Comparison of ENCODE assay signal across 9 cellular contexts in the genomic region with DNA sequence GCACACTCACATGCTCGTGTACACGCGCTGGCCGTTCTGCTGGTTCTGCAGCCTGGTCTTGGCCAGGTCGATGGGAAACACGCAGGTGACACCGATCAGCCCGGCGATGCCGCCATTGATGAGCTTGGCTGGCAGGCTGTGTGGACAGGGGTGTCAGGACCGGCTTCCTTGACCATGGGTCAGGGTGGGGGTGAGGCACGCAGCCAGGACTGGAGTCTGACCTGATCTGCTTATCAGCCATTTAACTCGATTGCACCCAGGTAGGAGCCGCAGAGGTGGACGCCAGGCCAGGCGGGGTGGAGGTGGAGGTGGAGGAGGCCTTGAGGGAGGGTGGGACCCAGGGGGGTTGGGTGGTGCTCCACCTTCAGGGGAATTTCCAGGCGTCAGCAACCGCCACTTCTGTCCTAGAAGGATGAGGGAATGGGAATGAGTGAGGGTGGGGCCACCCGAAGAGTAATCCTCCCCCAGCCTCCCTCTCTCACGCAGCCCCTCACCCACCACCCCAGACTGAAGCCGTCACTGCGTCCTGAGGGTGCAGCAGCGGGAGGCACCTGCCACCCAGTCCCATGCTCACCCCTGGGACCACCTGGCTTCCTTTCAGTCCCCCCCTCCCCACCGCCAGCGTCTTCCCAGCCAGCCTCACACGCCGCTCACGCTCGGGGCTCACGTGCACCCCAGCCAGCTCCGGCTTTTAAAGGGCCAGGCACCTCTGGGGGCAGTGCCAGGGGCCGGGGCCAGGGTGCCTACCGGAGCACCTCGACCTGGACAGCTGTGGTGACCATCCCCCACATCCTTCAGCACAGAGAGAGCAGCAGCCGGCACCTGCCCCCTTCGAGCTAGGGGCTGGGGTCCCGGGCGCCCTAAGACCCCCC. TPM values are rescaled to one million over a fixed set of nuclear protein-coding genes. Genes with fewer than 3 reads are reported as not detected.
DNase-seq lines count a peak whose midpoint lies in the region; ATAC-seq, FAIRE-seq and TF ChIP-seq lines count a peak whose summit lies in the region.
"Had no signal": no experiment of that assay in that cellular context is flagged by ENCODE, and none has a peak within 500 bp of the region (broad histone marks: within the 10 kb centered on the region; RNA-seq: fewer than 3 reads in every experiment).

No MANE protein-coding gene starts in this region.

- FAIRE-seq in keratinocyte (lab: Jason Lieb, UNC) = no peak

- intact Hi-C loops in activated CD4-positive, alpha-beta memory T cell treated with anti-CD3 and anti-CD28 coated beads for 36 hours (cut with micrococcal nuclease) = loop anchor here (5.0 to 10.0 kb wide), 3 partner anchors 178 to 380 kb away; a partner anchor contains a TSS

- 55% methylated on average over 38 of the region's 38 CpGs for WGBS in urinary bladder

- peaks cover 7% of the 10 kb centered on the region for H3K4me1 Mint-ChIP-seq in activated naive CD4-positive, alpha-beta T cell treated with anti-CD3 and anti-CD28 coated beads, Interleukin-2, amount 50 U/mL, for 24 hours
- H3K4me1 Mint-ChIP-seq in activated CD4-positive, alpha-beta memory T cell treated with anti-CD3 and anti-CD28 coated beads for 36 hours (ENCODE audit: low read depth) = peaks cover 15% of the 10 kb centered on the region

- H3K9me3 Mint-ChIP-seq in activated naive CD4-positive, alpha-beta T cell treated with anti-CD3 and anti-CD28 coated beads, Interleukin-2, amount 50 U/mL, for 24 hours = no peaks in the 10 kb centered on the region
- no peaks in the 10 kb centered on the region for H3K9me3 Mint-ChIP-seq in activated CD4-positive, alpha-beta memory T cell treated with anti-CD3 and anti-CD28 coated beads for 36 hours

- no peaks in the 10 kb centered on the region for H3K27me3 ChIP-seq in keratinocyte (ENCODE audit: control insufficient read depth, extremely low read depth, insufficient read depth, low read length)

- H3K4me3 ChIP-seq in keratinocyte (ENCODE audit: control insufficient read depth in 2 of 3, extremely low read depth in 1 of 3, insufficient read depth in 2 of 3, low read depth in 1 of 3, low read length in 3 of 3) (peak overlapping the region; percentile 76 to 89 (median 84)), urinary bladder (ENCODE audit: low read depth, low read length) (peak overlapping the region; percentile 59)

- H2AFZ ChIP-seq in keratinocyte (ENCODE audit: control insufficient read depth, low read length) = no peak overlapping the region

- H3K4me2 ChIP-seq in keratinocyte (ENCODE audit: control insufficient read depth, extremely low read depth, insufficient read depth, low read depth, low read length) = peak overlapping the region; percentile 96

- TF ChIP-seq CTCF in keratinocyte (optimal IDR thresholded peaks at IDR 0.05 in 1 of 3, IDR thresholded peaks at IDR 0.05 in 1 of 3, conservative IDR thresholded peaks at IDR 0.05 in 1 of 3; ENCODE audit: extremely low read depth in 1 of 3, insufficient read depth in 2 of 3, low read length in 3 of 3) = no peak

- H3K27ac Mint-ChIP-seq in activated naive CD4-positive, alpha-beta T cell treated with anti-CD3 and anti-CD28 coated beads, Interleukin-2, amount 50 U/mL, for 24 hours = no peak overlapping the region
- no peak overlapping the region for H3K27ac Mint-ChIP-seq in activated CD4-positive, alpha-beta memory T cell treated with anti-CD3 and anti-CD28 coated beads for 36 hours

- H3K79me2 ChIP-seq in keratinocyte (ENCODE audit: control insufficient read depth, insufficient read depth, low read length) = no peaks in the 10 kb centered on the region

- no peaks in the 10 kb centered on the region for H3K9me3 ChIP-seq in keratinocyte (ENCODE audit: control insufficient read depth, low read depth, low read length)
- H3K9me3 ChIP-seq: adrenal gland had no signal

- no peak for DNase-seq in activated naive CD4-positive, alpha-beta T cell (lab: John Stamatoyannopoulos, UW)
- no peak for DNase-seq in activated CD4-positive, alpha-beta memory T cell treated with anti-CD3 and anti-CD28 coated beads for 36 hours
- DNase-seq in keratinocyte (ENCODE audit: low read depth, low spot score) (no peak), medulla oblongata (ENCODE audit: extremely low spot score) (no peak), NOMO-1 treated with dmso at 0.1 percent for 144 hours (lab: John Stamatoyannopoulos, UW; ENCODE audit: unreplicated experiment) (no peak)

- dilution Hi-C loops in keratinocyte (cut with MboI; ENCODE audit: extremely low pct_ligation_motif_present, low sequenced_read_pairs) = no loop called here

- no peak for ATAC-seq in HG03342 (IDR thresholded peaks at IDR 0.05; ENCODE audit: unreplicated experiment)

- H3K27me3 Mint-ChIP-seq in activated naive CD4-positive, alpha-beta T cell treated with anti-CD3 and anti-CD28 coated beads, Interleukin-2, amount 50 U/mL, for 24 hours = no peaks in the 10 kb centered on the region
- no peaks in the 10 kb centered on the region for H3K27me3 Mint-ChIP-seq in activated CD4-positive, alpha-beta memory T cell treated with anti-CD3 and anti-CD28 coated beads for 36 hours

- H3K36me3 ChIP-seq in keratinocyte (ENCODE audit: control insufficient read depth in 2 of 2, extremely low read depth in 1 of 2, insufficient read depth in 2 of 2, low read length in 2 of 2) (peaks cover 11 to 13% of the 10 kb centered on the region in 2 experiments), urinary bladder (ENCODE audit: insufficient read depth) (no peaks in the 10 kb centered on the region)

- H3K4me1 ChIP-seq in keratinocyte (ENCODE audit: control insufficient read depth, extremely low read depth, insufficient read depth, low read length) (peaks cover 17% of the 10 kb centered on the region), urinary bladder (ENCODE audit: insufficient read depth) (no peaks in the 10 kb centered on the region)

- no peaks in the 10 kb centered on the region for H3K9me1 ChIP-seq in keratinocyte (ENCODE audit: control insufficient read depth, extremely low read depth, insufficient read depth, low read length)

- POLR2A ChIA-PET in activated CD4-positive, alpha-beta memory T cell treated with anti-CD3 and anti-CD28 coated beads for 36 hours (lab: Charles Lee) = interaction anchor here (1.1 to 2.5 kb wide), 5 partner anchors 11 to 179 kb away, joined by 4 to 14 read pairs (median 6); a partner anchor contains a TSS

- H3K27ac ChIP-seq in keratinocyte (ENCODE audit: control insufficient read depth, insufficient read depth, low read length) (peak overlapping the region; percentile 31), urinary bladder (ENCODE audit: low read depth) (no peak overlapping the region)

- H3K36me3 Mint-ChIP-seq in activated naive CD4-positive, alpha-beta T cell treated with anti-CD3 and anti-CD28 coated beads, Interleukin-2, amount 50 U/mL, for 24 hours = no peaks in the 10 kb centered on the region
- H3K36me3 Mint-ChIP-seq in activated CD4-positive, alpha-beta memory T cell treated with anti-CD3 and anti-CD28 coated beads for 36 hours = peaks cover 15% of the 10 kb centered on the region

- peak overlapping the region; percentile 80 for H3K9ac ChIP-seq in keratinocyte (ENCODE audit: control insufficient read depth, extremely low read depth, insufficient read depth, low read length)

- peak overlapping the region; percentile 90 for H3K4me3 Mint-ChIP-seq in activated naive CD4-positive, alpha-beta T cell treated with anti-CD3 and anti-CD28 coated beads, Interleukin-2, amount 50 U/mL, for 24 hours
- H3K4me3 Mint-ChIP-seq in activated CD4-positive, alpha-beta memory T cell treated with anti-CD3 and anti-CD28 coated beads for 36 hours = peak overlapping the region; percentile 81

- no peaks in the 10 kb centered on the region for H4K20me1 ChIP-seq in keratinocyte (ENCODE audit: control insufficient read depth, extremely low read depth, insufficient read depth, low read length)

- CTCF ChIA-PET in activated CD4-positive, alpha-beta memory T cell treated with anti-CD3 and anti-CD28 coated beads for 36 hours (lab: Charles Lee) = interaction anchor here (1.2 kb wide), 1 partner anchor 10 kb away, joined by 6 read pairs; a partner anchor contains a TSS

RNA-seq across cellular contexts. Expression of a gene that starts 3.1 kb away (rescaled TPM):
- total RNA-seq in activated CD4-positive, alpha-beta memory T cell treated with anti-CD3 and anti-CD28 coated beads for 36 hours = 10 to 100 TPM; 28.4 to 32.2 TPM
- polyA plus RNA-seq in keratinocyte (8.4 to 21.2 TPM (median 13.5 TPM) in 3 replicates), urinary bladder (17.1 TPM)
- 4.1 TPM for polyA plus RNA-seq in keratinocyte (2011; ENCODE audit: low read depth)
- 12.1 and 24.3 TPM in 2 replicates for polyA plus RNA-seq in keratinocyte (2011; cell fraction: cytosol; rRNA removed)
- polyA plus RNA-seq in keratinocyte (2011; cell fraction: nucleus; rRNA removed) = 27.1 and 28.4 TPM in 2 replicates
- 9.7 and 19.7 TPM in 2 replicates for polyA plus RNA-seq in keratinocyte (2012; ENCODE audit: low replicate concordance)
- polyA minus RNA-seq in keratinocyte = 9.0 to 51.7 TPM (median 10.8 TPM) in 3 replicates
- polyA minus RNA-seq in keratinocyte (2011; cell fraction: cytosol; rRNA and poly(A)+ RNA removed) = 24.4 TPM
- polyA minus RNA-seq in keratinocyte (2011; cell fraction: nucleus; rRNA and poly(A)+ RNA removed) = 14.7 and 24.3 TPM in 2 replicates
- total RNA-seq in urinary bladder = 7.5 TPM

RNA-seq across cellular contexts. Expression of a gene that starts 5.1 kb away (rescaled TPM):
- 1 to 10 TPM in 1 of 2 experiments, under 1 TPM in 1; 0.68 to 1.1 TPM for total RNA-seq in activated CD4-positive, alpha-beta memory T cell treated with anti-CD3 and anti-CD28 coated beads for 36 hours
- polyA plus RNA-seq in keratinocyte (not detected in 3 replicates), urinary bladder (1.4 TPM)
- polyA plus RNA-seq in keratinocyte (2011; ENCODE audit: low read depth) = not detected
- not detected in 2 replicates for polyA plus RNA-seq in keratinocyte (2011; cell fraction: cytosol; rRNA removed)
- polyA plus RNA-seq in keratinocyte (2011; cell fraction: nucleus; rRNA removed) = not detected in 2 replicates
- 0.10 TPM in 1 of 2 replicates, not detected in the other for polyA plus RNA-seq in keratinocyte (2012; ENCODE audit: low replicate concordance)
- not detected in 3 replicates for polyA minus RNA-seq in keratinocyte
- polyA minus RNA-seq in keratinocyte (2011; cell fraction: cytosol; rRNA and poly(A)+ RNA removed) = not detected
- polyA minus RNA-seq in keratinocyte (2011; cell fraction: nucleus; rRNA and poly(A)+ RNA removed) = not detected in 2 replicates
- total RNA-seq in urinary bladder = not detected

RNA-seq across cellular contexts. Expression of a gene that starts 10.0 kb away (rescaled TPM):
- 10 to 100 TPM; 28.3 to 32.1 TPM for total RNA-seq in activated CD4-positive, alpha-beta memory T cell treated with anti-CD3 and anti-CD28 coated beads for 36 hours
- polyA plus RNA-seq in keratinocyte (2.5 to 6.4 TPM (median 2.9 TPM) in 3 replicates), urinary bladder (12.4 TPM)
- polyA plus RNA-seq in keratinocyte (2011; ENCODE audit: low read depth) = 2.8 TPM
- 1.0 and 2.2 TPM in 2 replicates for polyA plus RNA-seq in keratinocyte (2011; cell fraction: cytosol; rRNA removed)
- polyA plus RNA-seq in keratinocyte (2011; cell fraction: nucleus; rRNA removed) = 13.3 and 21.1 TPM in 2 replicates
- polyA plus RNA-seq in keratinocyte (2012; ENCODE audit: low replicate concordance) = 4.7 and 6.5 TPM in 2 replicates
- 2.0 to 6.9 TPM (median 2.5 TPM) in 3 replicates for polyA minus RNA-seq in keratinocyte
- 5.9 TPM for polyA minus RNA-seq in keratinocyte (2011; cell fraction: cytosol; rRNA and poly(A)+ RNA removed)
- polyA minus RNA-seq in keratinocyte (2011; cell fraction: nucleus; rRNA and poly(A)+ RNA removed) = 7.3 and 11.3 TPM in 2 replicates
- 7.2 TPM for total RNA-seq in urinary bladder

RNA-seq across cellular contexts. Expression of a gene that starts 14.8 kb away (rescaled TPM):
- total RNA-seq in activated CD4-positive, alpha-beta memory T cell treated with anti-CD3 and anti-CD28 coated beads for 36 hours = 1,000 to 10,000 TPM; 2,941 to 2,963 TPM
- polyA plus RNA-seq in keratinocyte (632 to 1,901 TPM (median 797 TPM) in 3 replicates), urinary bladder (1,859 TPM)
- 1,669 TPM for polyA plus RNA-seq in keratinocyte (2011; ENCODE audit: low read depth)
- 900 and 1,809 TPM in 2 replicates for polyA plus RNA-seq in keratinocyte (2011; cell fraction: cytosol; rRNA removed)
- polyA plus RNA-seq in keratinocyte (2011; cell fraction: nucleus; rRNA removed) = 325 and 365 TPM in 2 replicates
- polyA plus RNA-seq in keratinocyte (2012; ENCODE audit: low replicate concordance) = 1,716 and 2,327 TPM in 2 replicates
- 250 to 697 TPM (median 466 TPM) in 3 replicates for polyA minus RNA-seq in keratinocyte
- polyA minus RNA-seq in keratinocyte (2011; cell fraction: cytosol; rRNA and poly(A)+ RNA removed) = 1,353 TPM
- 148 and 153 TPM in 2 replicates for polyA minus RNA-seq in keratinocyte (2011; cell fraction: nucleus; rRNA and poly(A)+ RNA removed)
- 189 TPM for total RNA-seq in urinary bladder

RNA-seq across cellular contexts. Expression of a gene that starts 17.7 kb away (rescaled TPM):
- 10 to 100 TPM; 36.6 to 39.1 TPM for total RNA-seq in activated CD4-positive, alpha-beta memory T cell treated with anti-CD3 and anti-CD28 coated beads for 36 hours
- 24.4 to 48.0 TPM (median 24.6 TPM) in 3 replicates for polyA plus RNA-seq in keratinocyte
- 8.2 TPM for polyA plus RNA-seq in keratinocyte (2011; ENCODE audit: low read depth)
- polyA plus RNA-seq in keratinocyte (2011; cell fraction: cytosol; rRNA removed) = 18.2 and 41.8 TPM in 2 replicates
- 116 and 155 TPM in 2 replicates for polyA plus RNA-seq in keratinocyte (2011; cell fraction: nucleus; rRNA removed)
- polyA plus RNA-seq in keratinocyte (2012; ENCODE audit: low replicate concordance) = 27.6 and 43.5 TPM in 2 replicates
- 21.9 to 31.3 TPM (median 24.9 TPM) in 3 replicates for polyA minus RNA-seq in keratinocyte
- polyA minus RNA-seq in keratinocyte (2011; cell fraction: cytosol; rRNA and poly(A)+ RNA removed) = 37.8 TPM
- 34.8 and 49.2 TPM in 2 replicates for polyA minus RNA-seq in keratinocyte (2011; cell fraction: nucleus; rRNA and poly(A)+ RNA removed)
- 26.4 TPM for total RNA-seq in urinary bladder
- 43.3 TPM for polyA plus RNA-seq in urinary bladder
